ENCODE assay signal across 14 cellular contexts in the genomic region with DNA sequence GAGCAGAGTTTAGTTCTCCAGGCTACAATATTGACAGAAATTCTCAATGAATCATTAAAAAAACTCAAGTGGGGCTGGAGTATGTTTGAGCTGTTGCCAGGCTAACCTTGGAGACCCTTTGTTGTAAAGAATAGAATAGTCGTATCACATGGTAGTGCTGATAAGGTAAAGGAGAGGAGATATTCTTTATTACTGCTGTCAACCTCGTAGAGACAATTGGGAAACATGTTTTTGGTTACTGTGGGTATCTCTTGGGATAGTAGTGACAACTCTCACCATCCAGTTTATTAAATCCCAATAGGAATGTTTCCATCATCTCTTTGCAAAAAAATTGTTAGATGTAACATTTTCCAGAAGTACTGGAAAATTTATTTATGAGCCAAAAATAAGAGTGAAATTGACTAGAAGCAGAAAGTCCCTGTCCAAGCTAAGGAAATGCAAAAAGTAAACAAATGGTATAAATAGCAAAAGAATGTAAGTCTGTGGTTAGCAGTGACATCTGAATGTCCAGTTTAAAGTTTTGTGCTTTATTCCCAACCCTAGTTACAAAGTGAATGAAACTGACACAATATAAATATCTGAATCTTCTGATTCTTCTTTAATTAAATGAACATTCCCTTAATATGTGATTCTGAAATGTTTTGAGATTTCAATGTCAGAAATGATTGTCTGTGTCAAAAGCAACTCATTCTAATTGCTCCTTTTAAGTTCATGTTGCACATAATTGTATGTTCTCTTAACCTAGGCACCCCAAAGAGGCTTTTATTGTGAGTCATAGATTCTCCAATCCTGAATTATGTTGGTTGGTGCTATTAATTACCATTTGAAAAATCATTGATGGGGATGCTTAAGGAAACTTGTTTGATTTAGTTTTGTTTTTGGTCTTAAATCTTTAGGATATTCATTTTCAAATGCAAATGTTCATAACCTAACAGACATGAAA.
A peak's percentile ranks its signal among the peaks of the same experiment; 100 is the strongest.
DNase-seq lines count a peak whose midpoint lies in the region; ATAC-seq and TF ChIP-seq lines count a peak whose summit lies in the region.
"Had no signal": no experiment of that assay in that cellular context is flagged by ENCODE, and none has a peak within 500 bp of the region (broad histone marks: within the 10 kb centered on the region; RNA-seq: fewer than 3 reads in every experiment).

No MANE protein-coding gene starts in this region.

- H2BK15ac ChIP-seq in neuronal stem cell (ENCODE audit: low read length), result no peak overlapping the region

- no peak for TF ChIP-seq EP300 in stomach (IDR thresholded peaks at IDR 0.05)

- no peak overlapping the region for H3K4ac ChIP-seq in neuronal stem cell (ENCODE audit: low read length)

- intact Hi-C loops in stomach (cut with DNase I; ENCODE audit: low total_unique reads), result no loop called here

- H3K18ac ChIP-seq in neuronal stem cell (ENCODE audit: low read length), result no peak overlapping the region

- peak; percentile 52 for DNase-seq in HFF-Myc (ENCODE audit: extremely low read depth, low read depth)
- peak in 1 of 2 experiments; percentile 75 for DNase-seq in SJSA1 (ENCODE audit: low read depth in 1 of 2, low spot score in 2 of 2)
- peak; percentile 36 to 53 for DNase-seq in foreskin fibroblast
- DNase-seq in neuronal stem cell (ENCODE audit: low spot score), result no peak
- DNase-seq in stomach, result no peak
- DNase-seq in NCI-H1694 treated with DMSO at 0.1 percent for 48 hours (lab: John Stamatoyannopoulos, UW), result no peak
- DNase-seq: activated CD4-positive, alpha-beta memory T cell treated with anti-CD3 and anti-CD28 coated beads, Interleukin-2, amount 10 ng/mL, durations not matched to agents 7 days and 5 days; activated naive CD4-positive, alpha-beta T cell treated with Interleukin-2 at 50 U/mL for 16 hours; BE2C; NCI-H146; right lobe of liver; thyroid gland had no signal

- H2BK120ac ChIP-seq in neuronal stem cell (ENCODE audit: low read depth, low read length), result no peak overlapping the region

- H3K23ac ChIP-seq in neuronal stem cell (ENCODE audit: low read depth, low read length, poor library complexity), result no peak overlapping the region

- no peak for TF ChIP-seq CTCF in HFF-Myc (IDR thresholded peaks at IDR 0.05; ENCODE audit: low read depth, low read length, missing control alignments)
- no peak for TF ChIP-seq CTCF in foreskin fibroblast (IDR thresholded peaks at IDR 0.05; ENCODE audit: low read depth, low read length)
- TF ChIP-seq CTCF in stomach (IDR thresholded peaks at IDR 0.05), result no peak

- H3K27ac ChIP-seq in ACC112 (ENCODE audit: low read depth, low read length) (peak overlapping the region; percentile 61), SJSA1 (peak overlapping the region; percentile 54), neuronal stem cell (replicated peaks; ENCODE audit: low read length) (no peak overlapping the region), stomach (no peak overlapping the region)

- no peak overlapping the region for H3K9ac ChIP-seq in neuronal stem cell (ENCODE audit: low read depth, low read length, poor library complexity)

- H2BK12ac ChIP-seq in neuronal stem cell (ENCODE audit: low read length), result no peak overlapping the region

- H3K27me3 ChIP-seq in ACC112 (ENCODE audit: insufficient read depth, low read length) (no peaks in the 10 kb centered on the region), SJSA1 (replicated peaks) (no peaks in the 10 kb centered on the region), neuronal stem cell (ENCODE audit: control insufficient read depth in 3 of 3, insufficient read depth in 3 of 3, low read depth in 1 of 3, low read length in 3 of 3) (no peaks in the 10 kb centered on the region), stomach (no peaks in the 10 kb centered on the region)
- H3K27me3 ChIP-seq: BE2C, right lobe of liver, thyroid gland had no signal

- H3K14ac ChIP-seq in neuronal stem cell (ENCODE audit: low read length), result no peak overlapping the region

- no peaks in the 10 kb centered on the region for H3K79me1 ChIP-seq in neuronal stem cell (ENCODE audit: low read depth, low read length)

- H3K4me1 ChIP-seq in ACC112 (ENCODE audit: control insufficient read depth, insufficient read depth, low read length, unreplicated experiment) (peaks cover 28% of the 10 kb centered on the region), SJSA1 (replicated peaks) (peaks cover 20% of the 10 kb centered on the region), neuronal stem cell (ENCODE audit: control insufficient read depth in 2 of 2, insufficient read depth in 1 of 2, low read depth in 1 of 2, low read length in 2 of 2) (peaks cover 0 to 2% of the 10 kb centered on the region in 2 donors), stomach (peaks cover 0 to 9% (median 1%) of the 10 kb centered on the region in 4 donors)
- H3K4me1 ChIP-seq: BE2C, right lobe of liver had no signal

- H4K91ac ChIP-seq in neuronal stem cell (ENCODE audit: low read depth, low read length, poor library complexity), result no peak overlapping the region

- H2AFZ ChIP-seq in ACC112 (ENCODE audit: low read length, unreplicated experiment), result peak overlapping the region; percentile 20
- H2AFZ ChIP-seq in neuronal stem cell (ENCODE audit: low read length), result no peak overlapping the region

- H3K4me2 ChIP-seq in neuronal stem cell (ENCODE audit: insufficient read depth, low read length, poor library complexity, severe bottlenecking), result no peak overlapping the region

- H3K9me3 ChIP-seq in SJSA1 (replicated peaks) (no peaks in the 10 kb centered on the region), neuronal stem cell (replicated peaks in 1 of 2; ENCODE audit: control insufficient read depth in 2 of 2, insufficient read depth in 1 of 2, low read depth in 1 of 2, low read length in 2 of 2) (no peaks in the 10 kb centered on the region), stomach (no peaks in the 10 kb centered on the region)
- H3K9me3 ChIP-seq: BE2C, right lobe of liver, thyroid gland had no signal

- no peak for ATAC-seq in HG03460 (IDR thresholded peaks at IDR 0.05; ENCODE audit: unreplicated experiment)

- H4K8ac ChIP-seq in neuronal stem cell (ENCODE audit: low read depth, low read length), result no peak overlapping the region

- TF ChIP-seq POLR2A in stomach (IDR thresholded peaks at IDR 0.05), result no peak

- H3K4me3 ChIP-seq in ACC112 (ENCODE audit: low read depth, low read length) (peak overlapping the region; percentile 32; the same call in 1 of the 2 replicates), HFF-Myc (replicated peaks; ENCODE audit: low read depth, low read length) (no peak overlapping the region), SJSA1 (no peak overlapping the region), foreskin fibroblast (ENCODE audit: low read depth in 1 of 2, low read length in 2 of 2) (no peak overlapping the region), neuronal stem cell (ENCODE audit: low read length in 2 of 2) (no peak overlapping the region), stomach (no peak overlapping the region)
- H3K4me3 ChIP-seq: right lobe of liver, thyroid gland had no signal

- no CpG with 5 or more reads among the region's 2 CpGs for WGBS in neuronal stem cell (ENCODE audit: extremely low coverage in 2 of 2, insufficient read length in 2 of 2, insufficient replicate concordance in 1 of 2), 2 donors
- WGBS in stomach, 5 donors, result 29 to 36% (median 32%) methylated on average over 2 of the region's 2 CpGs

- no peak overlapping the region for H2BK5ac ChIP-seq in neuronal stem cell (ENCODE audit: low read length)

- H3K79me2 ChIP-seq in ACC112 (ENCODE audit: control insufficient read depth, insufficient read depth, low read length, unreplicated experiment), result no peaks in the 10 kb centered on the region

- H3K36me3 ChIP-seq in ACC112 (ENCODE audit: insufficient read depth, low read length) (no peaks in the 10 kb centered on the region), SJSA1 (no peaks in the 10 kb centered on the region), neuronal stem cell (replicated peaks in 1 of 2; ENCODE audit: control insufficient read depth in 2 of 2, insufficient read depth in 2 of 2, low read length in 2 of 2) (no peaks in the 10 kb centered on the region), stomach (no peaks in the 10 kb centered on the region)
- H3K36me3 ChIP-seq: BE2C, right lobe of liver, thyroid gland had no signal

- H2AK5ac ChIP-seq in neuronal stem cell (ENCODE audit: low read depth, low read length), result no peak overlapping the region

Comparison
In these comparisons a context has a peak if more than half of its experiments do, and no peak if none do; other contexts are left out.
1. H3K27ac ChIP-seq: peak in ACC112 (single experiment) and SJSA1 (single experiment); none in neuronal stem cell (single experiment) and stomach (0 of 5).
2. DNase-seq: peak in HFF-Myc (single experiment) and foreskin fibroblast (2 of 2); none in neuronal stem cell (single experiment), stomach (single experiment) and NCI-H1694 treated with DMSO at 0.1 percent for 48 hours (single experiment).